Comparison of ENCODE assay signal across 1 cellular context in genomic region chr9:113687107-113687679, GRCh38.
TF ChIP-seq lines count a peak whose summit lies in the region.

No MANE protein-coding gene starts in this region.

TF ChIP-seq in IMR-90, 13 proteins besides CTCF, POLR2A, EP300 and RAD21 (continued from another document):
- TF ChIP-seq MAZ (IDR thresholded peaks at IDR 0.05; ENCODE audit: borderline replicate concordance, low read depth, low read length) = no peak
- no peak for TF ChIP-seq RCOR1 (IDR thresholded peaks at IDR 0.05; ENCODE audit: insufficient replicate concordance, low read length)
- no peak for TF ChIP-seq MAFK (IDR thresholded peaks at IDR 0.05; ENCODE audit: low read depth, low read length)
- TF ChIP-seq CEBPB (IDR thresholded peaks at IDR 0.05; ENCODE audit: low read depth, low read length) = no peak
- TF ChIP-seq RFX5 (IDR thresholded peaks at IDR 0.05; ENCODE audit: low read depth, low read length) = no peak
- TF ChIP-seq USF2 (IDR thresholded peaks at IDR 0.05; ENCODE audit: low read depth, low read length) = no peak
- TF ChIP-seq NFE2L2 (IDR thresholded peaks at IDR 0.05; ENCODE audit: low read depth, low read length) = no peak
TF ChIP-seq in IMR-90: peak in this region for 0.
